25 cellular contexts compared by ENCODE assay signal in genomic region chrX:39953027-39953426, GRCh38.
DNase-seq lines count a peak whose midpoint lies in the region; ATAC-seq and TF ChIP-seq lines count a peak whose summit lies in the region.
"Had no signal": no experiment of that assay in that cellular context is flagged by ENCODE, and none has a peak within 500 bp of the region (broad histone marks: within the 10 kb centered on the region; RNA-seq: fewer than 3 reads in every experiment).

No MANE protein-coding gene starts in this region.

- DNase-seq in DND-41 (peak; percentile 51), NCI-H748 (lab: John Stamatoyannopoulos, UW; ENCODE audit: unreplicated experiment) (peak; percentile 76), left colon (no peak), COLO829 (ENCODE audit: low spot score) (no peak)
- DNase-seq in activated CD4-positive, alpha-beta T cell treated with anti-CD3 and anti-CD28 coated beads, Interleukin-2, amount 10 ng/mL, durations not matched to agents 7 days and 5 days, result no peak
- DNase-seq: activated CD4-positive, alpha-beta T cell treated with anti-CD3 and anti-CD28 coated beads for 4 hours; activated gamma-delta T cell; activated naive CD8-positive, alpha-beta T cell treated with anti-CD3 and anti-CD28 coated beads, Interleukin-2, amount 10 ng/mL, durations not matched to agents 7 days and 5 days; activated T-cell treated with anti-CD3 and anti-CD28 coated beads, Interleukin-2, amount 50 U/mL, for 24 hours; HCEC 1CT; KBM-7; MG63; NCI-H1417; NK-92 treated with Interleukin-12 subunit alpha and Interleukin-12 subunit beta, amount 100 ng/mL, for 24 hours; SHP77; spleen; stimulated activated CD4-positive, alpha-beta T cell treated with anti-CD3 and anti-CD28 coated beads, Interleukin-2, amount 100 ng/mL, for 48 hours; trophoblast cell had no signal

- H3K4me1 Mint-ChIP-seq in activated CD4-positive, alpha-beta T cell treated with anti-CD3 and anti-CD28 coated beads, Interleukin-2, amount 10 ng/mL, durations not matched to agents 7 days and 5 days, result peaks cover 18% of the 10 kb centered on the region

- no peaks in the 10 kb centered on the region for H3K27me3 Mint-ChIP-seq in activated CD4-positive, alpha-beta T cell treated with anti-CD3 and anti-CD28 coated beads, Interleukin-2, amount 10 ng/mL, durations not matched to agents 7 days and 5 days
- H3K27me3 Mint-ChIP-seq: activated naive CD8-positive, alpha-beta T cell treated with anti-CD3 and anti-CD28 coated beads, Interleukin-2, amount 10 ng/mL, durations not matched to agents 7 days and 5 days had no signal

- 94% methylated on average over 2 of the region's 3 CpGs; no CpG with 5 or more reads in 1 of the 2 donors for WGBS in gastroesophageal sphincter (ENCODE audit: low coverage in 1 of 2), 2 donors

- no peak for TF ChIP-seq EP300 in gastroesophageal sphincter (IDR thresholded peaks at IDR 0.05)

- no peaks in the 10 kb centered on the region for H4K20me1 ChIP-seq in BLaER1 treated with 17β-estradiol and CSF1 and Interleukin-3, amounts not matched to agents 10 nM and 100 nM
- H4K20me1 ChIP-seq in DND-41 (ENCODE audit: insufficient read depth, low read length), result no peaks in the 10 kb centered on the region

- peaks cover 25 to 74% (median 60%) of the 10 kb centered on the region in 10 experiments for H3K4me1 ChIP-seq in BLaER1 treated with 17β-estradiol and CSF1 and Interleukin-3, amounts not matched to agents 10 nM and 100 nM
- H3K4me1 ChIP-seq in DND-41 (ENCODE audit: insufficient read depth, low read length) (peaks cover 29% of the 10 kb centered on the region), gastroesophageal sphincter (peaks cover 0 to 21% (median 0%) of the 10 kb centered on the region in 3 donors)
- H3K4me1 ChIP-seq: ascending aorta, pancreas, right atrium auricular region had no signal

- ATAC-seq in DND-41 (ENCODE audit: insufficient read depth, low read depth) (peak; percentile 81), left colon (peak; percentile 50), gastroesophageal sphincter (no peak)

- intact Hi-C loops in left colon (cut with DNase I, micrococcal nuclease), result no loop called here

- TF ChIP-seq CTCF in DND-41 (IDR thresholded peaks at IDR 0.05; ENCODE audit: borderline replicate concordance, extremely low read depth, low read length, poor library complexity, severe bottlenecking), result no peak
- no peak for TF ChIP-seq CTCF in gastroesophageal sphincter (IDR thresholded peaks at IDR 0.05)

- no peak overlapping the region for H3K4me3 Mint-ChIP-seq in activated CD4-positive, alpha-beta T cell treated with anti-CD3 and anti-CD28 coated beads, Interleukin-2, amount 10 ng/mL, durations not matched to agents 7 days and 5 days
- H3K4me3 Mint-ChIP-seq: activated naive CD8-positive, alpha-beta T cell treated with anti-CD3 and anti-CD28 coated beads, Interleukin-2, amount 10 ng/mL, durations not matched to agents 7 days and 5 days; activated T-cell treated with anti-CD3 and anti-CD28 coated beads, Interleukin-2, amount 50 U/mL, for 24 hours; neural crest cell; T-helper 2 cell treated with Interferon-gamma antibody and Interleukin-4, amounts not matched to agents 5 μg/mL and 100 μg/mL, for 36 hours had no signal

- no peaks in the 10 kb centered on the region for H3K79me2 ChIP-seq in DND-41 (ENCODE audit: insufficient read depth, low read length)

- peak overlapping the region in 1 of 11 experiments; percentile 12; a peak in 1 of 22 replicates for H3K9ac ChIP-seq in BLaER1 treated with 17β-estradiol and CSF1 and Interleukin-3, amounts not matched to agents 10 nM and 100 nM
- no peak overlapping the region for H3K9ac ChIP-seq in DND-41 (ENCODE audit: low read depth, low read length)

- H2AFZ ChIP-seq in DND-41 (ENCODE audit: low read depth, low read length), result no peak overlapping the region

- H3K27me3 ChIP-seq in BLaER1 treated with 17β-estradiol and CSF1 and Interleukin-3, amounts not matched to agents 10 nM and 100 nM, result no peaks in the 10 kb centered on the region
- no peaks in the 10 kb centered on the region for H3K27me3 ChIP-seq in DND-41 (ENCODE audit: insufficient read depth, low read length, poor library complexity)
- no peaks in the 10 kb centered on the region for H3K27me3 ChIP-seq in gastroesophageal sphincter
- H3K27me3 ChIP-seq: ascending aorta, MG63, right atrium auricular region, spleen had no signal

- CTCF ChIA-PET in activated CD4-positive, alpha-beta T cell treated with anti-CD3 and anti-CD28 coated beads, Interleukin-2, amount 10 ng/mL, durations not matched to agents 7 days and 5 days (lab: Charles Lee), result no interaction called here

- no peak overlapping the region for H3K27ac Mint-ChIP-seq in activated CD4-positive, alpha-beta T cell treated with anti-CD3 and anti-CD28 coated beads, Interleukin-2, amount 10 ng/mL, durations not matched to agents 7 days and 5 days
- H3K27ac Mint-ChIP-seq: activated naive CD8-positive, alpha-beta T cell treated with anti-CD3 and anti-CD28 coated beads, Interleukin-2, amount 10 ng/mL, durations not matched to agents 7 days and 5 days; activated T-cell treated with anti-CD3 and anti-CD28 coated beads, Interleukin-2, amount 50 U/mL, for 24 hours; T-helper 2 cell treated with Interferon-gamma antibody and Interleukin-4, amounts not matched to agents 5 μg/mL and 100 μg/mL, for 36 hours had no signal

- POLR2A ChIA-PET in activated CD4-positive, alpha-beta T cell treated with anti-CD3 and anti-CD28 coated beads, Interleukin-2, amount 10 ng/mL, durations not matched to agents 7 days and 5 days (lab: Charles Lee), result no interaction called here

- H3K9me3 ChIP-seq in BLaER1 treated with 17β-estradiol and CSF1 and Interleukin-3, amounts not matched to agents 10 nM and 100 nM (replicated peaks in 1 of 11), result peaks cover 0 to 14% (median 4%) of the 10 kb centered on the region in 11 experiments; a peak in 7 of 22 replicates
- H3K9me3 ChIP-seq in DND-41 (ENCODE audit: insufficient read depth, low read length, severe bottlenecking) (no peaks in the 10 kb centered on the region), gastroesophageal sphincter (no peaks in the 10 kb centered on the region)
- H3K9me3 ChIP-seq: ascending aorta, MG63, pancreas, spleen had no signal

- H3K4me3 ChIP-seq in BLaER1 treated with 17β-estradiol and CSF1 and Interleukin-3, amounts not matched to agents 10 nM and 100 nM, result no peak overlapping the region; a peak in 1 of 20 replicates
- H3K4me3 ChIP-seq in DND-41 (ENCODE audit: low read depth in 1 of 2, low read length in 2 of 2), result no peak overlapping the region
- H3K4me3 ChIP-seq in gastroesophageal sphincter, result no peak overlapping the region
- H3K4me3 ChIP-seq: ascending aorta, MG63, pancreas, right atrium auricular region, spleen had no signal

- no peaks in the 10 kb centered on the region for H3K9me3 Mint-ChIP-seq in activated CD4-positive, alpha-beta T cell treated with anti-CD3 and anti-CD28 coated beads, Interleukin-2, amount 10 ng/mL, durations not matched to agents 7 days and 5 days
- H3K9me3 Mint-ChIP-seq: activated T-cell treated with anti-CD3 and anti-CD28 coated beads, Interleukin-2, amount 50 U/mL, for 24 hours; neural crest cell had no signal

- peak overlapping the region in 1 of 11 experiments; percentile 3; a peak in 1 of 22 replicates for H3K27ac ChIP-seq in BLaER1 treated with 17β-estradiol and CSF1 and Interleukin-3, amounts not matched to agents 10 nM and 100 nM
- H3K27ac ChIP-seq in DND-41 (ENCODE audit: low read length) (no peak overlapping the region), gastroesophageal sphincter (no peak overlapping the region)
- H3K27ac ChIP-seq: ascending aorta, pancreas, right atrium auricular region, spleen had no signal

- no peaks in the 10 kb centered on the region for H3K36me3 Mint-ChIP-seq in activated CD4-positive, alpha-beta T cell treated with anti-CD3 and anti-CD28 coated beads, Interleukin-2, amount 10 ng/mL, durations not matched to agents 7 days and 5 days (ENCODE audit: low read depth)
- H3K36me3 Mint-ChIP-seq: activated naive CD8-positive, alpha-beta T cell treated with anti-CD3 and anti-CD28 coated beads, Interleukin-2, amount 10 ng/mL, durations not matched to agents 7 days and 5 days had no signal

- no peaks in the 10 kb centered on the region for H3K36me3 ChIP-seq in BLaER1 treated with 17β-estradiol and CSF1 and Interleukin-3, amounts not matched to agents 10 nM and 100 nM
- no peaks in the 10 kb centered on the region for H3K36me3 ChIP-seq in DND-41 (ENCODE audit: insufficient read depth, low read length)
- no peaks in the 10 kb centered on the region for H3K36me3 ChIP-seq in gastroesophageal sphincter
- H3K36me3 ChIP-seq: ascending aorta, MG63, pancreas, right atrium auricular region, spleen had no signal

- peak overlapping the region in 9 of 11 experiments; percentile 36 to 80 (median 72); a peak in 17 of 22 replicates for H3K4me2 ChIP-seq in BLaER1 treated with 17β-estradiol and CSF1 and Interleukin-3, amounts not matched to agents 10 nM and 100 nM
- H3K4me2 ChIP-seq in DND-41 (ENCODE audit: insufficient read depth, low read length), result no peak overlapping the region

- TF ChIP-seq POLR2A in gastroesophageal sphincter (IDR thresholded peaks at IDR 0.05), result no peak

Comparison
In these comparisons a context has a peak if more than half of its experiments do, and no peak if none do; other contexts are left out.
1. DNase-seq: peak in DND-41 (single experiment) and NCI-H748 (single experiment); none in left colon (0 of 2), activated CD4-positive, alpha-beta T cell treated with anti-CD3 and anti-CD28 coated beads, Interleukin-2, amount 10 ng/mL, durations not matched to agents 7 days and 5 days (single experiment) and COLO829 (single experiment).